Comparison of ENCODE assay signal across 1 cellular context in genomic region chr22:19178065-19178658, GRCh38.
TF ChIP-seq lines count a peak whose summit lies in the region.

No MANE protein-coding gene starts in this region.

TF ChIP-seq in HEK293, 187 proteins besides CTCF, POLR2A, EP300 and RAD21 (continued from another document):
- no peak for TF ChIP-seq ZBTB6 (tag by site-specific recombination; IDR thresholded peaks at IDR 0.05)
- no peak for TF ChIP-seq ZSCAN16 (tag by site-specific recombination; IDR thresholded peaks at IDR 0.05)
- TF ChIP-seq HOXC10 (CRISPR knock-in tag; IDR thresholded peaks at IDR 0.05) = no peak
- TF ChIP-seq ZNF202 (tag by site-specific recombination; IDR thresholded peaks at IDR 0.05; ENCODE audit: borderline replicate concordance) = no peak
- TF ChIP-seq ZEB2 (tag by site-specific recombination; IDR thresholded peaks at IDR 0.05) = no peak; the same call in 1 of the 2 replicates
- TF ChIP-seq MEIS1 (CRISPR knock-in tag; IDR thresholded peaks at IDR 0.05; ENCODE audit: borderline replicate concordance) = no peak
- TF ChIP-seq ZNF670 (tag by site-specific recombination; IDR thresholded peaks at IDR 0.05; ENCODE audit: low read depth) = no peak
- TF ChIP-seq ZNF10 (tag by site-specific recombination; IDR thresholded peaks at IDR 0.05) = no peak
- TF ChIP-seq ZNF121 (tag by site-specific recombination; IDR thresholded peaks at IDR 0.05) = no peak
- TF ChIP-seq ZSCAN30 (tag by site-specific recombination; IDR thresholded peaks at IDR 0.05) = no peak
- TF ChIP-seq ZNF362 (tag by site-specific recombination; IDR thresholded peaks at IDR 0.05) = no peak
- no peak for TF ChIP-seq ZBTB44 (tag by site-specific recombination; IDR thresholded peaks at IDR 0.05)
- TF ChIP-seq TCF7L2 (IDR thresholded peaks at IDR 0.05; ENCODE audit: borderline replicate concordance, low read depth, low read length) = no peak
- no peak for TF ChIP-seq ZNF449 (tag by site-specific recombination; IDR thresholded peaks at IDR 0.05)
- TF ChIP-seq ZNF510 (tag by site-specific recombination; IDR thresholded peaks at IDR 0.05; ENCODE audit: insufficient replicate concordance) = no peak
- TF ChIP-seq ZFP41 (tag by site-specific recombination; IDR thresholded peaks at IDR 0.05; ENCODE audit: borderline replicate concordance) = no peak
- TF ChIP-seq ZNF768 (tag by site-specific recombination; IDR thresholded peaks at IDR 0.05) = no peak
- TF ChIP-seq ZBTB48 (tag by site-specific recombination; IDR thresholded peaks at IDR 0.05) = 0 out of 2 replicates have a peak, but pooled peaks have one; percentile 32
- TF ChIP-seq ZNF248 (tag by site-specific recombination; IDR thresholded peaks at IDR 0.05) = no peak
- no peak for TF ChIP-seq ZNF792 (tag by site-specific recombination; IDR thresholded peaks at IDR 0.05)
- no peak for TF ChIP-seq ZNF514 (tag by site-specific recombination; IDR thresholded peaks at IDR 0.05)
- TF ChIP-seq ZNF837 (tag by site-specific recombination; IDR thresholded peaks at IDR 0.05) = no peak
- TF ChIP-seq PRDM10 (tag by site-specific recombination; IDR thresholded peaks at IDR 0.05) = no peak; the same call in none of the 2 replicates
- TF ChIP-seq IKZF3 (tag by site-specific recombination; IDR thresholded peaks at IDR 0.05) = 0 out of 2 replicates have a peak, but pooled peaks have one; percentile 48
- TF ChIP-seq FEZF1 (tag by site-specific recombination; IDR thresholded peaks at IDR 0.05) = no peak
- no peak for TF ChIP-seq ZNF292 (tag by site-specific recombination; IDR thresholded peaks at IDR 0.05; ENCODE audit: borderline replicate concordance, low read depth)
- no peak for TF ChIP-seq ZBTB10 (tag by site-specific recombination; IDR thresholded peaks at IDR 0.05)
- TF ChIP-seq ZNF560 (tag by site-specific recombination; IDR thresholded peaks at IDR 0.05; ENCODE audit: borderline replicate concordance) = no peak
- peak; percentile 47; the same call in 1 of the 2 replicates for TF ChIP-seq KLF17 (tag by site-specific recombination; IDR thresholded peaks at IDR 0.05)
- TF ChIP-seq ZNF394 (tag by site-specific recombination; IDR thresholded peaks at IDR 0.05; ENCODE audit: borderline replicate concordance) = no peak
- TF ChIP-seq KLF10 (tag by site-specific recombination; IDR thresholded peaks at IDR 0.05) = peak; percentile 38
- TF ChIP-seq ZNF585B (tag by site-specific recombination; IDR thresholded peaks at IDR 0.05) = no peak
- TF ChIP-seq ZNF23 (tag by site-specific recombination; IDR thresholded peaks at IDR 0.05; ENCODE audit: borderline replicate concordance) = no peak
TF ChIP-seq in HEK293: peak in this region for 28.
